1 cellular context compared by ENCODE assay signal in genomic region chr5:160161626-160162025, GRCh38.
TF ChIP-seq lines count a peak whose summit lies in the region.

No MANE protein-coding gene starts in this region.

TF ChIP-seq in IMR-90, 13 proteins besides CTCF, POLR2A, EP300 and RAD21:
- TF ChIP-seq MAZ (IDR thresholded peaks at IDR 0.05; ENCODE audit: borderline replicate concordance, low read depth, low read length), result no peak
- TF ChIP-seq NFE2L2 (IDR thresholded peaks at IDR 0.05; ENCODE audit: low read depth, low read length), result no peak
- no peak for TF ChIP-seq CEBPB (IDR thresholded peaks at IDR 0.05; ENCODE audit: low read depth, low read length)
- TF ChIP-seq MAFK (IDR thresholded peaks at IDR 0.05; ENCODE audit: low read depth, low read length), result no peak
- TF ChIP-seq RFX5 (IDR thresholded peaks at IDR 0.05; ENCODE audit: low read depth, low read length), result no peak
- TF ChIP-seq USF2 (IDR thresholded peaks at IDR 0.05; ENCODE audit: low read depth, low read length), result no peak
- TF ChIP-seq RCOR1 (IDR thresholded peaks at IDR 0.05; ENCODE audit: insufficient replicate concordance, low read length), result no peak
- TF ChIP-seq, protein P1, sequence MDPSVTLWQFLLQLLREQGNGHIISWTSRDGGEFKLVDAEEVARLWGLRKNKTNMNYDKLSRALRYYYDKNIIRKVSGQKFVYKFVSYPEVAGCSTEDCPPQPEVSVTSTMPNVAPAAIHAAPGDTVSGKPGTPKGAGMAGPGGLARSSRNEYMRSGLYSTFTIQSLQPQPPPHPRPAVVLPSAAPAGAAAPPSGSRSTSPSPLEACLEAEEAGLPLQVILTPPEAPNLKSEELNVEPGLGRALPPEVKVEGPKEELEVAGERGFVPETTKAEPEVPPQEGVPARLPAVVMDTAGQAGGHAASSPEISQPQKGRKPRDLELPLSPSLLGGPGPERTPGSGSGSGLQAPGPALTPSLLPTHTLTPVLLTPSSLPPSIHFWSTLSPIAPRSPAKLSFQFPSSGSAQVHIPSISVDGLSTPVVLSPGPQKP (IDR thresholded peaks at IDR 0.05; ENCODE audit: borderline replicate concordance, low read depth, low read length), result no peak
- no peak for TF ChIP-seq MXI1 (IDR thresholded peaks at IDR 0.05; ENCODE audit: borderline replicate concordance, low read depth, low read length)
- TF ChIP-seq FOS (IDR thresholded peaks at IDR 0.05; ENCODE audit: low read depth, low read length), result no peak
- TF ChIP-seq CHD1 (IDR thresholded peaks at IDR 0.05; ENCODE audit: low read depth, low read length), result no peak
- no peak for TF ChIP-seq BHLHE40 (IDR thresholded peaks at IDR 0.05; ENCODE audit: low read depth, low read length)
- no peak for TF ChIP-seq SMC3 (IDR thresholded peaks at IDR 0.05; ENCODE audit: low read depth, low read length)
